16 cellular contexts compared by ENCODE assay signal in genomic region chr14:55915464-55915863, GRCh38.
DNase-seq lines count a peak whose midpoint lies in the region; TF ChIP-seq lines count a peak whose summit lies in the region.
"Had no signal": no experiment of that assay in that cellular context is flagged by ENCODE, and none has a peak within 500 bp of the region (broad histone marks: within the 10 kb centered on the region; RNA-seq: fewer than 3 reads in every experiment).

No MANE protein-coding gene starts in this region.

- no peak overlapping the region for H3K4ac ChIP-seq in mesenchymal stem cell (ENCODE audit: low read depth in 1 of 2, low read length in 2 of 2)

- H3K27ac ChIP-seq in brain microvascular endothelial cell (no peak overlapping the region), mesenchymal stem cell (ENCODE audit: low read length, poor library complexity, severe bottlenecking) (no peak overlapping the region), esophagus muscularis mucosa (replicated peaks in 1 of 4) (no peak overlapping the region)
- H3K27ac ChIP-seq: 22Rv1, BLaER1 had no signal

- TF ChIP-seq POLR2A in esophagus muscularis mucosa (IDR thresholded peaks at IDR 0.05; ENCODE audit: low read depth), result no peak

- no peak for TF ChIP-seq EP300 in Ishikawa (IDR thresholded peaks at IDR 0.05; ENCODE audit: borderline replicate concordance)
- TF ChIP-seq EP300 in esophagus muscularis mucosa (IDR thresholded peaks at IDR 0.05), result no peak

- H3K23ac ChIP-seq in mesenchymal stem cell (ENCODE audit: low read length in 2 of 2), result no peak overlapping the region

- DNase-seq in DMS 273 (lab: John Stamatoyannopoulos, UW; ENCODE audit: unreplicated experiment) (peak; percentile 8), DMS 273 treated with DMSO at 0.1 percent for 48 hours (lab: John Stamatoyannopoulos, UW) (no peak), brain microvascular endothelial cell (peak; percentile 40), mesenchymal stem cell (no peak), SW480 (ENCODE audit: low spot score) (no peak), esophagus muscularis mucosa (ENCODE audit: extremely low spot score) (no peak)
- DNase-seq in NK-92 treated with Interleukin-12 subunit alpha and Interleukin-12 subunit beta, amount 100 ng/mL, for 24 hours (lab: John Stamatoyannopoulos, UW), result no peak
- DNase-seq: MV-4-11, NCI-H1436, NCI-H2081 treated with DMSO at 0.1 percent for 48 hours, NCI-H69 had no signal

- H3K36me3 ChIP-seq in brain microvascular endothelial cell (replicated peaks), result no peaks in the 10 kb centered on the region
- no peaks in the 10 kb centered on the region for H3K36me3 ChIP-seq in mesenchymal stem cell (ENCODE audit: control insufficient read depth in 1 of 2, insufficient read depth in 2 of 2, low read depth in 1 of 2, low read length in 2 of 2)
- H3K36me3 ChIP-seq in esophagus muscularis mucosa, result no peaks in the 10 kb centered on the region
- H3K36me3 ChIP-seq: BLaER1, HAP-1 had no signal

- intact Hi-C loops in esophagus muscularis mucosa (cut with DNase I), result no loop called here

- H3K4me3 ChIP-seq in brain microvascular endothelial cell (ENCODE audit: low read depth, low read length) (no peak overlapping the region), mesenchymal stem cell (ENCODE audit: insufficient read depth in 1 of 2, low read depth in 1 of 2, low read length in 2 of 2) (no peak overlapping the region), esophagus muscularis mucosa (no peak overlapping the region)
- H3K4me3 ChIP-seq: BLaER1, GM12878, HAP-1 had no signal

- H3K9ac ChIP-seq in mesenchymal stem cell (ENCODE audit: low read length), result no peak overlapping the region
- H3K9ac ChIP-seq: BLaER1 had no signal

- TF ChIP-seq CTCF in brain microvascular endothelial cell (IDR thresholded peaks at IDR 0.05; ENCODE audit: low read depth, low read length, missing control alignments) (no peak), esophagus muscularis mucosa (IDR thresholded peaks at IDR 0.05) (no peak)

- no peak overlapping the region for H2BK12ac ChIP-seq in mesenchymal stem cell (ENCODE audit: low read length in 2 of 2)

- no peak overlapping the region for H2AFZ ChIP-seq in mesenchymal stem cell (ENCODE audit: low read depth, low read length)

- no peak overlapping the region for H4K91ac ChIP-seq in mesenchymal stem cell (ENCODE audit: low read length)

- no peak overlapping the region for H4K8ac ChIP-seq in mesenchymal stem cell (ENCODE audit: low read length)

- H3K4me1 ChIP-seq in mesenchymal stem cell (ENCODE audit: control insufficient read depth, insufficient read depth, low read depth, low read length), result peaks cover 16% of the 10 kb centered on the region
- peaks cover 0 to 19% (median 14%) of the 10 kb centered on the region in 4 donors for H3K4me1 ChIP-seq in esophagus muscularis mucosa

- no peak overlapping the region for H3K4me2 ChIP-seq in mesenchymal stem cell (ENCODE audit: low read length, poor library complexity, severe bottlenecking)
- H3K4me2 ChIP-seq: BLaER1 had no signal

- in situ Hi-C loops in brain microvascular endothelial cell (cut with HindIII; ENCODE audit: low pct_ligation_motif_present, low sequenced_read_pairs), result no loop called here

- no peak overlapping the region for H2BK5ac ChIP-seq in mesenchymal stem cell (ENCODE audit: low read depth, low read length, poor library complexity, severe bottlenecking)

- H3K27me3 ChIP-seq in brain microvascular endothelial cell (replicated peaks) (no peaks in the 10 kb centered on the region), mesenchymal stem cell (ENCODE audit: control insufficient read depth in 1 of 2, insufficient read depth in 1 of 2, low read length in 2 of 2) (peaks cover 0 to 34% of the 10 kb centered on the region in 2 experiments), esophagus muscularis mucosa (no peaks in the 10 kb centered on the region)
- H3K27me3 ChIP-seq: BLaER1 had no signal

- H2AK5ac ChIP-seq in mesenchymal stem cell (ENCODE audit: low read length, severe bottlenecking), result peak overlapping the region; percentile 57

- H3K9me3 ChIP-seq in mesenchymal stem cell (ENCODE audit: control insufficient read depth, low read length), result peaks cover 6% of the 10 kb centered on the region
- H3K9me3 ChIP-seq in esophagus muscularis mucosa, result no peaks in the 10 kb centered on the region
- H3K9me3 ChIP-seq: HAP-1 had no signal

- no peak overlapping the region for H3K18ac ChIP-seq in mesenchymal stem cell (ENCODE audit: low read depth in 1 of 2, low read length in 2 of 2)

- TF ChIP-seq RAD21 in Ishikawa (IDR thresholded peaks at IDR 0.05; ENCODE audit: low read depth), result no peak

- H3K14ac ChIP-seq in mesenchymal stem cell (ENCODE audit: low read length in 2 of 2), result no peak overlapping the region

- no peak overlapping the region for H2BK120ac ChIP-seq in mesenchymal stem cell (ENCODE audit: low read depth, low read length)

- no peaks in the 10 kb centered on the region for H3K79me1 ChIP-seq in mesenchymal stem cell (replicated peaks; ENCODE audit: low read length, poor library complexity, severe bottlenecking)

- 43% methylated on average over 1 of the region's 1 CpG for WGBS in mesenchymal stem cell
- 91% methylated on average over 1 of the region's 1 CpG for WGBS in esophagus muscularis mucosa

- no peak overlapping the region for H2BK15ac ChIP-seq in mesenchymal stem cell (ENCODE audit: low read depth, poor library complexity, severe bottlenecking)

TF ChIP-seq in Ishikawa, 13 proteins besides CTCF, POLR2A, EP300 and RAD21:
- TF ChIP-seq, protein P1, sequence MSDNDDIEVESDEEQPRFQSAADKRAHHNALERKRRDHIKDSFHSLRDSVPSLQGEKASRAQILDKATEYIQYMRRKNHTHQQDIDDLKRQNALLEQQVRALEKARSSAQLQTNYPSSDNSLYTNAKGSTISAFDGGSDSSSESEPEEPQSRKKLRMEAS (IDR thresholded peaks at IDR 0.05), result no peak
- peak; percentile 29; the same call in 1 of the 2 replicates for TF ChIP-seq REST (IDR thresholded peaks at IDR 0.05; ENCODE audit: low read depth)
- TF ChIP-seq TCF12 (IDR thresholded peaks at IDR 0.05; ENCODE audit: low read depth), result no peak

Comparison
In these comparisons a context has a peak if more than half of its experiments do, and no peak if none do; other contexts are left out.
1. DNase-seq: peak in DMS 273 (single experiment) and brain microvascular endothelial cell (single experiment); none in DMS 273 treated with DMSO at 0.1 percent for 48 hours (single experiment), mesenchymal stem cell (single experiment), SW480 (single experiment), esophagus muscularis mucosa (single experiment) and NK-92 treated with Interleukin-12 subunit alpha and Interleukin-12 subunit beta, amount 100 ng/mL, for 24 hours (single experiment).